ENCODE assay signal across 1 cellular context in the genomic region with DNA sequence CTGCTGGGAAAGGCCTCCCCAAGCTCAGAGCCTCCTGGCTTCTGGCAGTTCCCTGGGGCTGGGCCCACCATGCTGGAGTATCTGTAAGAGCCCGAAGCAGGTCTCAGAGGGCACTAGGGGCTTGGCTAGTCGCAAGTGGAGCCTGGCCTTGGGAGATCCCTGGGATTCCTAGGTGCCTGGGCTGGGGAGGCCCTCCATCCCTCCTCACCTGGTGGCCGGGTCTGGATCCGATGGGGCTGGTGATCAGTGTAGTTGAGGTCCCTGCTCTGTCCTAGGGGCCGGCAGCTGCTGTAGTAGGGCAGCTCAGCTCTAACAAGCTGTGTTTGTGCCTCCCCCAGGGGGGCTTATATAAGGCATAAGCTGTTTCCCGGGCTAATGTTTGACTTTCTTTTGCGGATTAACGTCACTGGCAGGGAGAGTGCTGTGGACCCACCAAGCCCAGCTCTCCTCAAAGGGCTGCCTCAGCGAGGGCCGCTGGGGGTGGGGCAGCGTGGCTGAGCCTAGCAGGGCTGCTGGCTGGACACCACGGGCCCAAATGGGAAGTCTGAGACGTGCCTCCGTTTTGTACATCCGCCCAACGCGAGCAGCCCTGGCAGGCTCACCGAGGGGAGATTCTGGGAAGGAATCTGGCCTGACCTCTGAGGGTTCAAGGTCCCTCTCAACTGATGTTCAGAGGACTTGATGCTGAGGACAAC.
TF ChIP-seq lines count a peak whose summit lies in the region.

A gene with protein sequence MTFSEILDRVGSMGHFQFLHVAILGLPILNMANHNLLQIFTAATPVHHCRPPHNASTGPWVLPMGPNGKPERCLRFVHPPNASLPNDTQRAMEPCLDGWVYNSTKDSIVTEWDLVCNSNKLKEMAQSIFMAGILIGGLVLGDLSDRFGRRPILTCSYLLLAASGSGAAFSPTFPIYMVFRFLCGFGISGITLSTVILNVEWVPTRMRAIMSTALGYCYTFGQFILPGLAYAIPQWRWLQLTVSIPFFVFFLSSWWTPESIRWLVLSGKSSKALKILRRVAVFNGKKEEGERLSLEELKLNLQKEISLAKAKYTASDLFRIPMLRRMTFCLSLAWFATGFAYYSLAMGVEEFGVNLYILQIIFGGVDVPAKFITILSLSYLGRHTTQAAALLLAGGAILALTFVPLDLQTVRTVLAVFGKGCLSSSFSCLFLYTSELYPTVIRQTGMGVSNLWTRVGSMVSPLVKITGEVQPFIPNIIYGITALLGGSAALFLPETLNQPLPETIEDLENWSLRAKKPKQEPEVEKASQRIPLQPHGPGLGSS (minus strand): TSS at position 321 of the 695 bp plus-strand sequence. CDS start 883 bp downstream, outside the sequence.

TF ChIP-seq in HepG2, 621 proteins besides CTCF, POLR2A, EP300 and RAD21 (continues in another document):
- TF ChIP-seq, protein P1, sequence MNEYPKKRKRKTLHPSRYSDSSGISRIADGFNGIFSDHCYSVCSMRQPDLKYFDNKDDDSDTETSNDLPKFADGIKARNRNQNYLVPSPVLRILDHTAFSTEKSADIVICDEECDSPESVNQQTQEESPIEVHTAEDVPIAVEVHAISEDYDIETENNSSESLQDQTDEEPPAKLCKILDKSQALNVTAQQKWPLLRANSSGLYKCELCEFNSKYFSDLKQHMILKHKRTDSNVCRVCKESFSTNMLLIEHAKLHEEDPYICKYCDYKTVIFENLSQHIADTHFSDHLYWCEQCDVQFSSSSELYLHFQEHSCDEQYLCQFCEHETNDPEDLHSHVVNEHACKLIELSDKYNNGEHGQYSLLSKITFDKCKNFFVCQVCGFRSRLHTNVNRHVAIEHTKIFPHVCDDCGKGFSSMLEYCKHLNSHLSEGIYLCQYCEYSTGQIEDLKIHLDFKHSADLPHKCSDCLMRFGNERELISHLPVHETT (CRISPR knock-in tag; conservative IDR thresholded peaks at IDR 0.05), result no peak
- TF ChIP-seq, protein P2, sequence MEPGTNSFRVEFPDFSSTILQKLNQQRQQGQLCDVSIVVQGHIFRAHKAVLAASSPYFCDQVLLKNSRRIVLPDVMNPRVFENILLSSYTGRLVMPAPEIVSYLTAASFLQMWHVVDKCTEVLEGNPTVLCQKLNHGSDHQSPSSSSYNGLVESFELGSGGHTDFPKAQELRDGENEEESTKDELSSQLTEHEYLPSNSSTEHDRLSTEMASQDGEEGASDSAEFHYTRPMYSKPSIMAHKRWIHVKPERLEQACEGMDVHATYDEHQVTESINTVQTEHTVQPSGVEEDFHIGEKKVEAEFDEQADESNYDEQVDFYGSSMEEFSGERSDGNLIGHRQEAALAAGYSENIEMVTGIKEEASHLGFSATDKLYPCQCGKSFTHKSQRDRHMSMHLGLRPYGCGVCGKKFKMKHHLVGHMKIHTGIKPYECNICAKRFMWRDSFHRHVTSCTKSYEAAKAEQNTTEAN (CRISPR knock-in tag; conservative IDR thresholded peaks at IDR 0.05), result no peak
- TF ChIP-seq HDAC1 (CRISPR knock-in tag; IDR thresholded peaks at IDR 0.05) (0 out of 2 replicates have a peak, but pooled peaks have one; percentile 26), ADNP (CRISPR knock-in tag; IDR thresholded peaks at IDR 0.05) (no peak), RARG (CRISPR knock-in tag; IDR thresholded peaks at IDR 0.05; ENCODE audit: low read depth) (no peak), GTF3A (CRISPR knock-in tag; conservative IDR thresholded peaks at IDR 0.05) (no peak), DNMT3B (CRISPR knock-in tag; conservative IDR thresholded peaks at IDR 0.05) (no peak), LCORL (IDR thresholded peaks at IDR 0.05) (no peak), LCORL (CRISPR knock-in tag; IDR thresholded peaks at IDR 0.05) (peak; percentile 23; the same call in 1 of the 2 replicates), GZF1 (CRISPR knock-in tag; IDR thresholded peaks at IDR 0.05) (no peak), MTA3 (CRISPR knock-in tag; IDR thresholded peaks at IDR 0.05) (no peak), NR2F6 (IDR thresholded peaks at IDR 0.05) (no peak; the same call in 1 of the 2 replicates), NR2F6 (CRISPR knock-in tag; IDR thresholded peaks at IDR 0.05) (peak; percentile 13; the same call in 1 of the 2 replicates), HIVEP1 (CRISPR knock-in tag; IDR thresholded peaks at IDR 0.05) (0 out of 2 replicates have a peak, but pooled peaks have one; percentile 18), ZFP36 (IDR thresholded peaks at IDR 0.05; ENCODE audit: borderline replicate concordance, low read depth, low read length, partially characterized antibody) (no peak), ZNF670 (CRISPR knock-in tag; IDR thresholded peaks at IDR 0.05; ENCODE audit: borderline replicate concordance) (no peak), SALL1 (CRISPR knock-in tag; IDR thresholded peaks at IDR 0.05) (peak; percentile 27; the same call in 1 of the 2 replicates), ZNF674 (CRISPR knock-in tag; IDR thresholded peaks at IDR 0.05; ENCODE audit: low read depth) (no peak), NFIC (IDR thresholded peaks at IDR 0.05; ENCODE audit: low read length) (no peak), ZFAT (CRISPR knock-in tag; conservative IDR thresholded peaks at IDR 0.05) (no peak), NR2F1 (CRISPR knock-in tag; IDR thresholded peaks at IDR 0.05) (no peak)
- TF ChIP-seq, protein P3, sequence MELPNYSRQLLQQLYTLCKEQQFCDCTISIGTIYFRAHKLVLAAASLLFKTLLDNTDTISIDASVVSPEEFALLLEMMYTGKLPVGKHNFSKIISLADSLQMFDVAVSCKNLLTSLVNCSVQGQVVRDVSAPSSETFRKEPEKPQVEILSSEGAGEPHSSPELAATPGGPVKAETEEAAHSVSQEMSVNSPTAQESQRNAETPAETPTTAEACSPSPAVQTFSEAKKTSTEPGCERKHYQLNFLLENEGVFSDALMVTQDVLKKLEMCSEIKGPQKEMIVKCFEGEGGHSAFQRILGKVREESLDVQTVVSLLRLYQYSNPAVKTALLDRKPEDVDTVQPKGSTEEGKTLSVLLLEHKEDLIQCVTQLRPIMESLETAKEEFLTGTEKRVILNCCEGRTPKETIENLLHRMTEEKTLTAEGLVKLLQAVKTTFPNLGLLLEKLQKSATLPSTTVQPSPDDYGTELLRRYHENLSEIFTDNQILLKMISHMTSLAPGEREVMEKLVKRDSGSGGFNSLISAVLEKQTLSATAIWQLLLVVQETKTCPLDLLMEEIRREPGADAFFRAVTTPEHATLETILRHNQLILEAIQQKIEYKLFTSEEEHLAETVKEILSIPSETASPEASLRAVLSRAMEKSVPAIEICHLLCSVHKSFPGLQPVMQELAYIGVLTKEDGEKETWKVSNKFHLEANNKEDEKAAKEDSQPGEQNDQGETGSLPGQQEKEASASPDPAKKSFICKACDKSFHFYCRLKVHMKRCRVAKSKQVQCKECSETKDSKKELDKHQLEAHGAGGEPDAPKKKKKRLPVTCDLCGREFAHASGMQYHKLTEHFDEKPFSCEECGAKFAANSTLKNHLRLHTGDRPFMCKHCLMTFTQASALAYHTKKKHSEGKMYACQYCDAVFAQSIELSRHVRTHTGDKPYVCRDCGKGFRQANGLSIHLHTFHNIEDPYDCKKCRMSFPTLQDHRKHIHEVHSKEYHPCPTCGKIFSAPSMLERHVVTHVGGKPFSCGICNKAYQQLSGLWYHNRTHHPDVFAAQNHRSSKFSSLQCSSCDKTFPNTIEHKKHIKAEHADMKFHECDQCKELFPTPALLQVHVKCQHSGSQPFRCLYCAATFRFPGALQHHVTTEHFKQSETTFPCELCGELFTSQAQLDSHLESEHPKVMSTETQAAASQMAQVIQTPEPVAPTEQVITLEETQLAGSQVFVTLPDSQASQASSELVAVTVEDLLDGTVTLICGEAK (IDR thresholded peaks at IDR 0.05), result no peak
- TF ChIP-seq, protein P3 (CRISPR knock-in tag; IDR thresholded peaks at IDR 0.05), result peak; percentile 34; the same call in 1 of the 2 replicates
- TF ChIP-seq, protein P4, sequence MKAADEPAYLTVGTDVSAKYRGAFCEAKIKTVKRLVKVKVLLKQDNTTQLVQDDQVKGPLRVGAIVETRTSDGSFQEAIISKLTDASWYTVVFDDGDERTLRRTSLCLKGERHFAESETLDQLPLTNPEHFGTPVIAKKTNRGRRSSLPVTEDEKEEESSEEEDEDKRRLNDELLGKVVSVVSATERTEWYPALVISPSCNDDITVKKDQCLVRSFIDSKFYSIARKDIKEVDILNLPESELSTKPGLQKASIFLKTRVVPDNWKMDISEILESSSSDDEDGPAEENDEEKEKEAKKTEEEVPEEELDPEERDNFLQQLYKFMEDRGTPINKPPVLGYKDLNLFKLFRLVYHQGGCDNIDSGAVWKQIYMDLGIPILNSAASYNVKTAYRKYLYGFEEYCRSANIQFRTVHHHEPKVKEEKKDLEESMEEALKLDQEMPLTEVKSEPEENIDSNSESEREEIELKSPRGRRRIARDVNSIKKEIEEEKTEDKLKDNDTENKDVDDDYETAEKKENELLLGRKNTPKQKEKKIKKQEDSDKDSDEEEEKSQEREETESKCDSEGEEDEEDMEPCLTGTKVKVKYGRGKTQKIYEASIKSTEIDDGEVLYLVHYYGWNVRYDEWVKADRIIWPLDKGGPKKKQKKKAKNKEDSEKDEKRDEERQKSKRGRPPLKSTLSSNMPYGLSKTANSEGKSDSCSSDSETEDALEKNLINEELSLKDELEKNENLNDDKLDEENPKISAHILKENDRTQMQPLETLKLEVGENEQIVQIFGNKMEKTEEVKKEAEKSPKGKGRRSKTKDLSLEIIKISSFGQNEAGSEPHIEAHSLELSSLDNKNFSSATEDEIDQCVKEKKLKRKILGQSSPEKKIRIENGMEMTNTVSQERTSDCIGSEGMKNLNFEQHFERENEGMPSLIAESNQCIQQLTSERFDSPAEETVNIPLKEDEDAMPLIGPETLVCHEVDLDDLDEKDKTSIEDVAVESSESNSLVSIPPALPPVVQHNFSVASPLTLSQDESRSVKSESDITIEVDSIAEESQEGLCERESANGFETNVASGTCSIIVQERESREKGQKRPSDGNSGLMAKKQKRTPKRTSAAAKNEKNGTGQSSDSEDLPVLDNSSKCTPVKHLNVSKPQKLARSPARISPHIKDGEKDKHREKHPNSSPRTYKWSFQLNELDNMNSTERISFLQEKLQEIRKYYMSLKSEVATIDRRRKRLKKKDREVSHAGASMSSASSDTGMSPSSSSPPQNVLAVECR (CRISPR knock-in tag; IDR thresholded peaks at IDR 0.05; ENCODE audit: borderline replicate concordance), result peak; percentile 17; the same call in 1 of the 2 replicates
- TF ChIP-seq, protein P5, sequence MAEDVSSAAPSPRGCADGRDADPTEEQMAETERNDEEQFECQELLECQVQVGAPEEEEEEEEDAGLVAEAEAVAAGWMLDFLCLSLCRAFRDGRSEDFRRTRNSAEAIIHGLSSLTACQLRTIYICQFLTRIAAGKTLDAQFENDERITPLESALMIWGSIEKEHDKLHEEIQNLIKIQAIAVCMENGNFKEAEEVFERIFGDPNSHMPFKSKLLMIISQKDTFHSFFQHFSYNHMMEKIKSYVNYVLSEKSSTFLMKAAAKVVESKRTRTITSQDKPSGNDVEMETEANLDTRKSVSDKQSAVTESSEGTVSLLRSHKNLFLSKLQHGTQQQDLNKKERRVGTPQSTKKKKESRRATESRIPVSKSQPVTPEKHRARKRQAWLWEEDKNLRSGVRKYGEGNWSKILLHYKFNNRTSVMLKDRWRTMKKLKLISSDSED (CRISPR knock-in tag; IDR thresholded peaks at IDR 0.05), result no peak
- TF ChIP-seq, protein P6, sequence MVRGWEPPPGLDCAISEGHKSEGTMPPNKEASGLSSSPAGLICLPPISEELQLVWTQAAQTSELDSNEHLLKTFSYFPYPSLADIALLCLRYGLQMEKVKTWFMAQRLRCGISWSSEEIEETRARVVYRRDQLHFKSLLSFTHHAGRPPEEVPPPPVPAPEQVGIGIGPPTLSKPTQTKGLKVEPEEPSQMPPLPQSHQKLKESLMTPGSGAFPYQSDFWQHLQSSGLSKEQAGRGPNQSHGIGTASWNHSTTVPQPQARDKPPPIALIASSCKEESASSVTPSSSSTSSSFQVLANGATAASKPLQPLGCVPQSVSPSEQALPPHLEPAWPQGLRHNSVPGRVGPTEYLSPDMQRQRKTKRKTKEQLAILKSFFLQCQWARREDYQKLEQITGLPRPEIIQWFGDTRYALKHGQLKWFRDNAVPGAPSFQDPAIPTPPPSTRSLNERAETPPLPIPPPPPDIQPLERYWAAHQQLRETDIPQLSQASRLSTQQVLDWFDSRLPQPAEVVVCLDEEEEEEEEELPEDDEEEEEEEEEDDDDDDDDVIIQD (CRISPR knock-in tag; IDR thresholded peaks at IDR 0.05; ENCODE audit: low read depth), result no peak
- TF ChIP-seq, protein P7, sequence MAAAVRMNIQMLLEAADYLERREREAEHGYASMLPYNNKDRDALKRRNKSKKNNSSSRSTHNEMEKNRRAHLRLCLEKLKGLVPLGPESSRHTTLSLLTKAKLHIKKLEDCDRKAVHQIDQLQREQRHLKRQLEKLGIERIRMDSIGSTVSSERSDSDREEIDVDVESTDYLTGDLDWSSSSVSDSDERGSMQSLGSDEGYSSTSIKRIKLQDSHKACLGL (CRISPR knock-in tag; IDR thresholded peaks at IDR 0.05), result no peak
- TF ChIP-seq, protein P8, sequence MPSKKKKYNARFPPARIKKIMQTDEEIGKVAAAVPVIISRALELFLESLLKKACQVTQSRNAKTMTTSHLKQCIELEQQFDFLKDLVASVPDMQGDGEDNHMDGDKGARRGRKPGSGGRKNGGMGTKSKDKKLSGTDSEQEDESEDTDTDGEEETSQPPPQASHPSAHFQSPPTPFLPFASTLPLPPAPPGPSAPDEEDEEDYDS (CRISPR knock-in tag; IDR thresholded peaks at IDR 0.05), result no peak
